28 cellular contexts compared by ENCODE assay signal in genomic region chr11:22273781-22274180, GRCh38.
"Had no signal": no experiment of that assay in that cellular context is flagged by ENCODE, and none has a peak within 500 bp of the region (broad histone marks: within the 10 kb centered on the region; RNA-seq: fewer than 3 reads in every experiment).

No MANE protein-coding gene starts in this region.

- H3K27me3 Mint-ChIP-seq: stimulated activated naive CD8-positive, alpha-beta T cell treated with anti-CD3 and anti-CD28 coated beads, Interleukin-15, Interleukin-2, amounts not matched to agents 100 ng/mL and 50 ng/mL, for 24 hours; type B pancreatic cell had no signal

- H3K9me3 ChIP-seq: stomach, suprapubic skin, testis, thoracic aorta, thyroid gland, tibial artery, tibial nerve, transverse colon, upper lobe of left lung, upper lobe of right lung, uterus, vagina had no signal

- H3K36me3 ChIP-seq: suprapubic skin, thyroid gland, tibial nerve, transverse colon, upper lobe of left lung, upper lobe of right lung, uterus, vagina had no signal

- H3K27me3 ChIP-seq: stomach, suprapubic skin, testis, thyroid gland, tibial artery, tibial nerve, transverse colon, upper lobe of left lung, upper lobe of right lung, uterus, vagina had no signal

- H3K27ac ChIP-seq: stomach, suprapubic skin, testis, thoracic aorta, thyroid gland, tibial artery, tibial nerve, transverse colon, upper lobe of left lung, upper lobe of right lung, uterus, vagina had no signal

- DNase-seq: stimulated activated CD4-positive, alpha-beta T cell treated with anti-CD3 and anti-CD28 coated beads, Interleukin-2, amount 100 ng/mL, for 48 hours; stimulated activated CD4-positive, alpha-beta T cell treated with anti-CD3 and anti-CD28 coated beads, Interleukin-4, amount 100 ng/mL, for 1 hour; stimulated activated CD4-positive, alpha-beta T cell treated with anti-CD3 and anti-CD28 coated beads, Interleukin-4, amount 100 ng/mL, for 24 hours; stimulated activated CD4-positive, alpha-beta T cell treated with anti-CD3 and anti-CD28 coated beads, Interleukin-4, amount 100 ng/mL, for 4 hours; stimulated activated CD8-positive, alpha-beta memory T cell treated with anti-CD3 and anti-CD28 coated beads, Interleukin-4, amount 100 ng/mL, for 48 hours; stimulated activated naive B cell treated with anti-CD40 and anti-IgM and Interleukin-4, amounts not matched to agents 10 μg/mL and 1 μg/mL and 100 μg/mL, for 72 hours; stimulated activated naive CD4-positive, alpha-beta T cell; stimulated activated naive CD4-positive, alpha-beta T cell treated with Interleukin-2 at 50 U/mL for 16 hours; stimulated activated naive CD8-positive, alpha-beta T cell treated with anti-CD3 and anti-CD28 coated beads, Interleukin-15, amount 100 ng/mL, for 72 hours; stimulated activated naive CD8-positive, alpha-beta T cell treated with anti-CD3 and anti-CD28 coated beads, Interleukin-15, Interleukin-2, amounts not matched to agents 100 U/mL and 50 U/mL, for 24 hours; stomach; substantia nigra; testis; thyroid gland; tibial artery; transverse colon; trophoblast cell; upper lobe of left lung; upper lobe of right lung; uterus had no signal

- H3K4me1 Mint-ChIP-seq: stimulated activated effector memory CD8-positive, alpha-beta T cell treated with anti-CD3 and anti-CD28 coated beads, Interleukin-12 subunit alpha, Interleukin-12 subunit beta, amount 100 ng/mL, for 72 hours; stimulated activated memory B cell treated with anti-CD40 and anti-IgM and Interleukin-4, amounts not matched to agents 10 μg/mL and 1 μg/mL and 100 μg/mL, for 72 hours; stimulated activated naive B cell treated with anti-CD40 and anti-IgM and Interleukin-4, amounts not matched to agents 10 μg/mL and 1 μg/mL and 100 μg/mL, for 72 hours; stimulated activated naive CD8-positive, alpha-beta T cell treated with anti-CD3 and anti-CD28 coated beads, Interleukin-15, amount 100 ng/mL, for 72 hours had no signal

- ATAC-seq: stimulated activated effector memory CD8-positive, alpha-beta T cell treated with anti-CD3 and anti-CD28 coated beads, Interleukin-12 subunit alpha, Interleukin-12 subunit beta, amount 100 ng/mL, for 72 hours; stimulated activated memory B cell treated with anti-CD40 and anti-IgM and Interleukin-4, amounts not matched to agents 10 μg/mL and 1 μg/mL and 100 μg/mL, for 72 hours; stimulated activated naive B cell treated with anti-CD40 and anti-IgM and Interleukin-4, amounts not matched to agents 10 μg/mL and 1 μg/mL and 100 μg/mL, for 72 hours; stimulated activated naive CD8-positive, alpha-beta T cell treated with anti-CD3 and anti-CD28 coated beads, Interleukin-15, amount 100 ng/mL, for 72 hours; stimulated activated naive CD8-positive, alpha-beta T cell treated with anti-CD3 and anti-CD28 coated beads, Interleukin-15, Interleukin-2, amounts not matched to agents 100 U/mL and 50 U/mL, for 24 hours; upper lobe of right lung had no signal

- H3K4me3 ChIP-seq: stomach, suprapubic skin, testis, thoracic aorta, thyroid gland, tibial artery, tibial nerve, transverse colon, upper lobe of left lung, upper lobe of right lung, uterus, vagina had no signal

- H3K27ac Mint-ChIP-seq: stimulated activated effector memory CD8-positive, alpha-beta T cell treated with anti-CD3 and anti-CD28 coated beads, Interleukin-12 subunit alpha, Interleukin-12 subunit beta, amount 100 ng/mL, for 72 hours; stimulated activated memory B cell treated with anti-CD40 and anti-IgM and Interleukin-4, amounts not matched to agents 10 μg/mL and 1 μg/mL and 100 μg/mL, for 72 hours; stimulated activated naive B cell treated with anti-CD40 and anti-IgM and Interleukin-4, amounts not matched to agents 10 μg/mL and 1 μg/mL and 100 μg/mL, for 72 hours; stimulated activated naive CD8-positive, alpha-beta T cell treated with anti-CD3 and anti-CD28 coated beads, Interleukin-15, amount 100 ng/mL, for 72 hours; stimulated activated naive CD8-positive, alpha-beta T cell treated with anti-CD3 and anti-CD28 coated beads, Interleukin-15, Interleukin-2, amounts not matched to agents 100 ng/mL and 50 ng/mL, for 24 hours; type B pancreatic cell had no signal

- H3K36me3 Mint-ChIP-seq: stimulated activated effector memory CD8-positive, alpha-beta T cell treated with anti-CD3 and anti-CD28 coated beads, Interleukin-12 subunit alpha, Interleukin-12 subunit beta, amount 100 ng/mL, for 72 hours; stimulated activated memory B cell treated with anti-CD40 and anti-IgM and Interleukin-4, amounts not matched to agents 10 μg/mL and 1 μg/mL and 100 μg/mL, for 72 hours; stimulated activated naive B cell treated with anti-CD40 and anti-IgM and Interleukin-4, amounts not matched to agents 10 μg/mL and 1 μg/mL and 100 μg/mL, for 72 hours; type B pancreatic cell had no signal

- H3K4me3 Mint-ChIP-seq: stimulated activated effector memory CD8-positive, alpha-beta T cell treated with anti-CD3 and anti-CD28 coated beads, Interleukin-12 subunit alpha, Interleukin-12 subunit beta, amount 100 ng/mL, for 72 hours; stimulated activated memory B cell treated with anti-CD40 and anti-IgM and Interleukin-4, amounts not matched to agents 10 μg/mL and 1 μg/mL and 100 μg/mL, for 72 hours; stimulated activated naive B cell treated with anti-CD40 and anti-IgM and Interleukin-4, amounts not matched to agents 10 μg/mL and 1 μg/mL and 100 μg/mL, for 72 hours; stimulated activated naive CD8-positive, alpha-beta T cell treated with anti-CD3 and anti-CD28 coated beads, Interleukin-15, amount 100 ng/mL, for 72 hours; stimulated activated naive CD8-positive, alpha-beta T cell treated with anti-CD3 and anti-CD28 coated beads, Interleukin-15, Interleukin-2, amounts not matched to agents 100 ng/mL and 50 ng/mL, for 24 hours; type B pancreatic cell had no signal

- H3K9me3 Mint-ChIP-seq: stimulated activated memory B cell treated with anti-CD40 and anti-IgM and Interleukin-4, amounts not matched to agents 10 μg/mL and 1 μg/mL and 100 μg/mL, for 72 hours; stimulated activated naive B cell treated with anti-CD40 and anti-IgM and Interleukin-4, amounts not matched to agents 10 μg/mL and 1 μg/mL and 100 μg/mL, for 72 hours; stimulated activated naive CD8-positive, alpha-beta T cell treated with anti-CD3 and anti-CD28 coated beads, Interleukin-15, amount 100 ng/mL, for 72 hours; stimulated activated naive CD8-positive, alpha-beta T cell treated with anti-CD3 and anti-CD28 coated beads, Interleukin-15, Interleukin-2, amounts not matched to agents 100 ng/mL and 50 ng/mL, for 24 hours; type B pancreatic cell had no signal

- H3K4me1 ChIP-seq: suprapubic skin, testis, thyroid gland, tibial artery, tibial nerve, transverse colon, uterus, vagina had no signal
